In genomic region chr15:56245871-56246814, GRCh38 we compare ENCODE assay signal across 1 cellular context.
TF ChIP-seq lines count a peak whose summit lies in the region.

No MANE protein-coding gene starts in this region.

TF ChIP-seq in HepG2, 621 proteins besides CTCF, POLR2A, EP300 and RAD21 (continued from another document and continues in another):
- peak; percentile 23; the same call in 1 of the 2 replicates for TF ChIP-seq MYPOP (CRISPR knock-in tag; IDR thresholded peaks at IDR 0.05)
- TF ChIP-seq EED (CRISPR knock-in tag; IDR thresholded peaks at IDR 0.05) = no peak
- peak; percentile 68; the same call in 1 of the 2 replicates for TF ChIP-seq KLF6 (CRISPR knock-in tag; IDR thresholded peaks at IDR 0.05)
- 0 out of 2 replicates have a peak, but pooled peaks have one; percentile 37 for TF ChIP-seq ZNF24 (IDR thresholded peaks at IDR 0.05)
- peak; percentile 95 for TF ChIP-seq ZMYM4 (CRISPR knock-in tag; IDR thresholded peaks at IDR 0.05)
- no peak for TF ChIP-seq ZMYM2 (CRISPR knock-in tag; IDR thresholded peaks at IDR 0.05)
- TF ChIP-seq TFAP4 (IDR thresholded peaks at IDR 0.05; ENCODE audit: borderline replicate concordance, low read depth) = no peak
- no peak for TF ChIP-seq NR2F2 (IDR thresholded peaks at IDR 0.05; ENCODE audit: borderline replicate concordance, low read depth)
- no peak for TF ChIP-seq AGO2 (optimal IDR thresholded peaks at IDR 0.05; ENCODE audit: low read depth, low read length)
- no peak for TF ChIP-seq SOX13 (IDR thresholded peaks at IDR 0.05)
- TF ChIP-seq SOX13 (CRISPR knock-in tag; conservative IDR thresholded peaks at IDR 0.05 in 1 of 2, IDR thresholded peaks at IDR 0.05 in 1 of 2) = peak in 1 of 2 experiments; percentile 43; a peak in 2 of 4 replicates
- TF ChIP-seq KDM3A (CRISPR knock-in tag; IDR thresholded peaks at IDR 0.05; ENCODE audit: low read depth) = peak; percentile 88
- no peak for TF ChIP-seq CAMTA2 (CRISPR knock-in tag; IDR thresholded peaks at IDR 0.05; ENCODE audit: borderline replicate concordance)
- peak; percentile 71; the same call in 1 of the 2 replicates for TF ChIP-seq KMT2A (CRISPR knock-in tag; IDR thresholded peaks at IDR 0.05)
- peak; percentile 93; the same call in 1 of the 2 replicates for TF ChIP-seq ZNF614 (CRISPR knock-in tag; IDR thresholded peaks at IDR 0.05; ENCODE audit: borderline replicate concordance)
- TF ChIP-seq ZNF232 (CRISPR knock-in tag; IDR thresholded peaks at IDR 0.05; ENCODE audit: borderline replicate concordance) = peak; percentile 69; the same call in 1 of the 2 replicates
- no peak for TF ChIP-seq ZNF30 (CRISPR knock-in tag; IDR thresholded peaks at IDR 0.05)
- TF ChIP-seq NKX3-1 (CRISPR knock-in tag; IDR thresholded peaks at IDR 0.05) = peak; percentile 30; the same call in 1 of the 2 replicates
- 0 out of 2 replicates have a peak, but pooled peaks have one; percentile 12 for TF ChIP-seq GABPA (IDR thresholded peaks at IDR 0.05; ENCODE audit: low read depth, low read length)
- peak; percentile 75 for TF ChIP-seq GABPA (CRISPR knock-in tag; IDR thresholded peaks at IDR 0.05; ENCODE audit: low read depth)
- peak; percentile 90 for TF ChIP-seq IKZF5 (CRISPR knock-in tag; IDR thresholded peaks at IDR 0.05)
- TF ChIP-seq PHF8 (CRISPR knock-in tag; IDR thresholded peaks at IDR 0.05) = peak; percentile 56; the same call in 1 of the 2 replicates
- TF ChIP-seq TCF7 (IDR thresholded peaks at IDR 0.05; ENCODE audit: low read depth) = no peak
- 0 out of 2 replicates have a peak, but pooled peaks have one; percentile 43 for TF ChIP-seq GATA4 (IDR thresholded peaks at IDR 0.05; ENCODE audit: borderline replicate concordance, low read depth)
- peak; percentile 81; the same call in 1 of the 2 replicates for TF ChIP-seq KLF9 (CRISPR knock-in tag; IDR thresholded peaks at IDR 0.05; ENCODE audit: low read depth)
- peak; percentile 49; the same call in 1 of the 2 replicates for TF ChIP-seq TFDP2 (CRISPR knock-in tag; IDR thresholded peaks at IDR 0.05)
- TF ChIP-seq NR2F1 (CRISPR knock-in tag; IDR thresholded peaks at IDR 0.05) = no peak
- TF ChIP-seq RBFOX2 (IDR thresholded peaks at IDR 0.05; ENCODE audit: low read depth, low read length) = no peak
- TF ChIP-seq ZBTB40 (IDR thresholded peaks at IDR 0.05) = no peak
- TF ChIP-seq ZBTB40 (CRISPR knock-in tag; IDR thresholded peaks at IDR 0.05) = peak; percentile 23; the same call in 1 of the 2 replicates
- TF ChIP-seq ZNF124 (CRISPR knock-in tag; IDR thresholded peaks at IDR 0.05) = peak; percentile 86; the same call in 1 of the 2 replicates
- TF ChIP-seq TRIM22 (IDR thresholded peaks at IDR 0.05) = no peak
- peak; percentile 75; the same call in 1 of the 2 replicates for TF ChIP-seq ZKSCAN8 (CRISPR knock-in tag; IDR thresholded peaks at IDR 0.05; ENCODE audit: borderline replicate concordance)
- TF ChIP-seq FLYWCH1 (CRISPR knock-in tag; IDR thresholded peaks at IDR 0.05) = no peak
- TF ChIP-seq NFYC (CRISPR knock-in tag; IDR thresholded peaks at IDR 0.05) = peak; percentile 26; the same call in 1 of the 2 replicates
- peak; percentile 65; the same call in 1 of the 2 replicates for TF ChIP-seq RXRB (CRISPR knock-in tag; IDR thresholded peaks at IDR 0.05; ENCODE audit: borderline replicate concordance)
- TF ChIP-seq ZNF431 (CRISPR knock-in tag; IDR thresholded peaks at IDR 0.05; ENCODE audit: borderline replicate concordance, low read depth) = 0 out of 2 replicates have a peak, but pooled peaks have one; percentile 50
- TF ChIP-seq NFIB (CRISPR knock-in tag; IDR thresholded peaks at IDR 0.05; ENCODE audit: borderline replicate concordance) = no peak
- 0 out of 2 replicates have a peak, but pooled peaks have one; percentile 44 for TF ChIP-seq ZNF256 (CRISPR knock-in tag; conservative IDR thresholded peaks at IDR 0.05)
- peak; percentile 80; the same call in 1 of the 2 replicates for TF ChIP-seq ARID3A (IDR thresholded peaks at IDR 0.05; ENCODE audit: low read depth, low read length)
- peak; percentile 66; the same call in 1 of the 2 replicates for TF ChIP-seq SPEN (CRISPR knock-in tag; IDR thresholded peaks at IDR 0.05; ENCODE audit: low read depth)
- peak; percentile 50; the same call in 1 of the 2 replicates for TF ChIP-seq PHF21A (CRISPR knock-in tag; IDR thresholded peaks at IDR 0.05)
- no peak for TF ChIP-seq ZNF616 (CRISPR knock-in tag; IDR thresholded peaks at IDR 0.05; ENCODE audit: low read depth)
- TF ChIP-seq BRCA1 (CRISPR knock-in tag; IDR thresholded peaks at IDR 0.05) = no peak
- 0 out of 2 replicates have a peak, but pooled peaks have one; percentile 56 for TF ChIP-seq ZSCAN21 (CRISPR knock-in tag; IDR thresholded peaks at IDR 0.05; ENCODE audit: borderline replicate concordance)
- no peak for TF ChIP-seq BCL3 (CRISPR knock-in tag; IDR thresholded peaks at IDR 0.05)
- TF ChIP-seq MAFG (CRISPR knock-in tag; IDR thresholded peaks at IDR 0.05) = no peak
- TF ChIP-seq ZNF558 (CRISPR knock-in tag; IDR thresholded peaks at IDR 0.05; ENCODE audit: borderline replicate concordance) = 0 out of 2 replicates have a peak, but pooled peaks have one; percentile 59
